Comparison of ENCODE assay signal across 15 cellular contexts in genomic region chr18:59109375-59109774, GRCh38.
"Had no signal": no experiment of that assay in that cellular context is flagged by ENCODE, and none has a peak within 500 bp of the region (broad histone marks: within the 10 kb centered on the region; RNA-seq: fewer than 3 reads in every experiment).

No MANE protein-coding gene starts in this region.

- H3K4me3 Mint-ChIP-seq: activated naive CD4-positive, alpha-beta T cell treated with anti-CD3 and anti-CD28 coated beads, Interleukin-2, amount 50 U/mL, for 24 hours; naive thymus-derived CD4-positive, alpha-beta T cell; stimulated activated memory B cell treated with anti-CD40 and anti-IgM and Interleukin-4, amounts not matched to agents 10 μg/mL and 1 μg/mL and 100 μg/mL, for 72 hours had no signal

- DNase-seq: brain microvascular endothelial cell; cerebellar nuclear complex; dermis blood vessel endothelial cell; foreskin melanocyte; heart left ventricle; naive thymus-derived CD4-positive, alpha-beta T cell; psoas muscle; right lobe of liver; spleen; stimulated activated CD4-positive, alpha-beta T cell treated with anti-CD3 and anti-CD28 coated beads, Interleukin-1b, Interleukin-23, amount 100 ng/mL, for 48 hours had no signal

- H3K9me3 ChIP-seq: heart left ventricle, psoas muscle, right lobe of liver, spleen, tibial nerve, vagina had no signal

- H3K36me3 ChIP-seq: brain microvascular endothelial cell, heart left ventricle, right lobe of liver, spleen, tibial nerve, vagina had no signal

- H3K27ac ChIP-seq: brain microvascular endothelial cell, heart left ventricle, psoas muscle, right lobe of liver, spleen, tibial nerve, vagina had no signal

- H3K4me1 ChIP-seq: heart left ventricle, psoas muscle, right lobe of liver, spleen, tibial nerve, vagina had no signal

- H3K27ac Mint-ChIP-seq: activated naive CD4-positive, alpha-beta T cell treated with anti-CD3 and anti-CD28 coated beads, Interleukin-2, amount 50 U/mL, for 24 hours; naive thymus-derived CD4-positive, alpha-beta T cell; stimulated activated memory B cell treated with anti-CD40 and anti-IgM and Interleukin-4, amounts not matched to agents 10 μg/mL and 1 μg/mL and 100 μg/mL, for 72 hours had no signal

- H3K9me3 Mint-ChIP-seq: activated naive CD4-positive, alpha-beta T cell treated with anti-CD3 and anti-CD28 coated beads, Interleukin-2, amount 50 U/mL, for 24 hours; stimulated activated memory B cell treated with anti-CD40 and anti-IgM and Interleukin-4, amounts not matched to agents 10 μg/mL and 1 μg/mL and 100 μg/mL, for 72 hours had no signal

- ATAC-seq: activated CD4-positive, CD25-positive, alpha-beta regulatory T cell treated with anti-CD3 and anti-CD28 coated beads, Interleukin-2, amount 50 U/mL, for 24 hours; heart left ventricle; naive thymus-derived CD4-positive, alpha-beta T cell; psoas muscle; right lobe of liver; stimulated activated memory B cell treated with anti-CD40 and anti-IgM and Interleukin-4, amounts not matched to agents 10 μg/mL and 1 μg/mL and 100 μg/mL, for 72 hours had no signal

- H3K27me3 ChIP-seq: right lobe of liver, vagina had no signal

- H3K4me1 Mint-ChIP-seq: activated naive CD4-positive, alpha-beta T cell treated with anti-CD3 and anti-CD28 coated beads, Interleukin-2, amount 50 U/mL, for 24 hours; naive thymus-derived CD4-positive, alpha-beta T cell had no signal

- H3K36me3 Mint-ChIP-seq: activated naive CD4-positive, alpha-beta T cell treated with anti-CD3 and anti-CD28 coated beads, Interleukin-2, amount 50 U/mL, for 24 hours; naive thymus-derived CD4-positive, alpha-beta T cell; stimulated activated memory B cell treated with anti-CD40 and anti-IgM and Interleukin-4, amounts not matched to agents 10 μg/mL and 1 μg/mL and 100 μg/mL, for 72 hours had no signal

- H3K4me3 ChIP-seq: heart left ventricle, psoas muscle, right lobe of liver, spleen, tibial nerve, vagina had no signal
